Comparison of ENCODE assay signal across 12 cellular contexts in the genomic region with DNA sequence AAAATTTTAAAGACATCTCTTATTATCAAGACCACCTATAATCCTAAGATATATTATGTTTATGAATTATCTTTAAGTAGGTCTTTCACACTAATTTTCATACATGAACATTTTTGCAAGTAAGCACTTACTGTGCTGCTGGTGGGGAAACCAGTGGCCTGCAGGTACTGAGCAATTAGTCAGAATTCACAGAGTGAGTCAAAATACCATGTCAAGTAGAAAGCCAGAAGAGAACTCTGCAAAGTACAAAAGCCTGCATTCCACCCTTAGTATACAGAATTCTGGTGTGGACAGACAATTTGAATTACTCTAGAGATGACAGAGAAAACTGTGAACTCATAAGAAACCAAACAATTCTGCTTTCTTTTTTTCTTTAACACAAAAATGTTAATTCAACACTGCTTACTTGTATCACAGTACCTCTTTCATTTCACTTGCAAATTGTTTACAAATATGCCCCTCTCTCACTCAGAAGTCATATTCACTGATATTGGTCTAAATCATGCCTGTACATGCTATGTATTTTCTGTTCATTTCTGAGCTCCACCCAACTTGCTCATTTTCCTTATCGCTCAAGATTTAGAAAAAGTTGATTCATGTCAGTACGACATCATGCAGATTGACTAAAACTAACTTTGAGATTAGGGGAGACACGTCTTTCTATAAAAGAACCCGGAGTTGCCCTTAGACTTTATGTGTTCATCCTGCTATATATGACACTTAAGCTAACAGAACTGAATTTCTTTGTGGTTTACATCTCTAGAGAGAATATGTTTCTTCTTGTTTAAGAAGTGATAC.
DNase-seq lines count a peak whose midpoint lies in the region; ATAC-seq and TF ChIP-seq lines count a peak whose summit lies in the region.
"Had no signal": no experiment of that assay in that cellular context is flagged by ENCODE, and none has a peak within 500 bp of the region (broad histone marks: within the 10 kb centered on the region; RNA-seq: fewer than 3 reads in every experiment).

No MANE protein-coding gene starts in this region.

- no peak for TF ChIP-seq POLR2A in GM18505 (IDR thresholded peaks at IDR 0.05; ENCODE audit: borderline replicate concordance, extremely low read depth, insufficient read depth, insufficient read length)
- TF ChIP-seq POLR2A in body of pancreas (IDR thresholded peaks at IDR 0.05), result no peak

- H3K4me3 ChIP-seq in body of pancreas (no peak overlapping the region), tibial artery (no peak overlapping the region)
- H3K4me3 ChIP-seq: prostate gland had no signal

- no peaks in the 10 kb centered on the region for H3K4me1 ChIP-seq in body of pancreas
- no peaks in the 10 kb centered on the region for H3K4me1 ChIP-seq in tibial artery
- H3K4me1 ChIP-seq: prostate gland had no signal

- no peak for TF ChIP-seq CTCF in body of pancreas (IDR thresholded peaks at IDR 0.05)
- TF ChIP-seq CTCF in tibial artery (IDR thresholded peaks at IDR 0.05), result no peak
- TF ChIP-seq CTCF in endothelial cell (IDR thresholded peaks at IDR 0.05; ENCODE audit: unreplicated experiment), result no peak

- no peaks in the 10 kb centered on the region for H3K4me1 Mint-ChIP-seq in endothelial cell (ENCODE audit: unreplicated experiment)

- H3K27me3 Mint-ChIP-seq in endothelial cell (ENCODE audit: unreplicated experiment), result no peaks in the 10 kb centered on the region
- H3K27me3 Mint-ChIP-seq: activated B cell treated with CpG ODN at 0.5 μM for 24 hours had no signal

- H3K27ac ChIP-seq in body of pancreas (no peak overlapping the region), tibial artery (no peak overlapping the region)
- H3K27ac ChIP-seq: prostate gland had no signal

- H3K36me3 ChIP-seq in body of pancreas (replicated peaks in 1 of 2; ENCODE audit: insufficient read depth in 1 of 2, low read depth in 2 of 2) (no peaks in the 10 kb centered on the region), tibial artery (no peaks in the 10 kb centered on the region)
- H3K36me3 ChIP-seq: prostate gland had no signal

- no peak overlapping the region for H3K27ac Mint-ChIP-seq in endothelial cell (ENCODE audit: unreplicated experiment)
- H3K27ac Mint-ChIP-seq: activated B cell treated with CpG ODN at 0.5 μM for 24 hours had no signal

- no peaks in the 10 kb centered on the region for H3K9me3 Mint-ChIP-seq in endothelial cell (ENCODE audit: unreplicated experiment)
- H3K9me3 Mint-ChIP-seq: activated B cell treated with CpG ODN at 0.5 μM for 24 hours had no signal

- WGBS in body of pancreas, 2 donors, result 84 to 91% methylated on average over 4 of the region's 4 CpGs

- H3K4me3 Mint-ChIP-seq in endothelial cell (ENCODE audit: unreplicated experiment), result no peak overlapping the region
- H3K4me3 Mint-ChIP-seq: activated B cell treated with CpG ODN at 0.5 μM for 24 hours had no signal

- ATAC-seq in GM18505 (IDR thresholded peaks at IDR 0.05; ENCODE audit: unreplicated experiment) (peak; percentile 70), GM21447 (IDR thresholded peaks at IDR 0.05; ENCODE audit: unreplicated experiment) (peak; percentile 62), HG03469 (IDR thresholded peaks at IDR 0.05; ENCODE audit: unreplicated experiment) (peak; percentile 66), esophagus mucosa (peak; percentile 72), body of pancreas (no peak)

- intact Hi-C loops in body of pancreas (cut with DNase I) (no loop called here), tibial artery (cut with DNase I; ENCODE audit: low total_unique reads) (no loop called here)

- H3K27me3 ChIP-seq in body of pancreas, result no peaks in the 10 kb centered on the region
- no peaks in the 10 kb centered on the region for H3K27me3 ChIP-seq in tibial artery

- H3K9me3 ChIP-seq in body of pancreas (no peaks in the 10 kb centered on the region), tibial artery (no peaks in the 10 kb centered on the region)
- H3K9me3 ChIP-seq: prostate gland had no signal

- DNase-seq in body of pancreas (no peak), tibial artery (no peak), endothelial cell (ENCODE audit: low spot score) (no peak), SK-N-DZ (ENCODE audit: low spot score) (no peak)
- DNase-seq: activated B cell treated with CpG ODN at 0.5 μM for 24 hours, aorta, NCI-H187 had no signal

- H3K36me3 Mint-ChIP-seq in endothelial cell (ENCODE audit: low read depth, unreplicated experiment), result no peaks in the 10 kb centered on the region
